In the genomic region with DNA sequence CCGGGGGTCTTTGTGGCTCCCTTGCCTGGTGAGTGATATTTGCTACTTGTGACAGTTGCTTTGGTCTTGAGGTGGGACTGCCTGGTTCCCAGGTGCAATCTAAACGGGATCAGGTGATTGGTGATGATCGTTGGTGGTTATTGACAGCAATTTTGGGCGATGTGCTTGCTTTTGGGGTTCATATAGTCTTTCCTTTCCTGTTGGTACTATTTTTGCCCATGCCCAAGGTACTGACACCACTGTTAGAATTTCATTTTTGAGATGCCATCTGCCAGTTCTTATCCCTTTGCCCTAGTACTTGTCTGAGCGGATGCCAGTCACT, we compare ENCODE assay signal across 8 cellular contexts. TPM values are rescaled to one million over a fixed set of nuclear protein-coding genes. Genes with fewer than 3 reads are reported as not detected.
DNase-seq lines count a peak whose midpoint lies in the region; ATAC-seq and TF ChIP-seq lines count a peak whose summit lies in the region.

No MANE protein-coding gene starts in this region.

- H3K4me3 ChIP-seq in ectodermal cell (ENCODE audit: insufficient read depth, low read depth, low read length) (peak overlapping the region; percentile 96), neural cell (ENCODE audit: low read length) (peak overlapping the region; percentile 79)

- peaks cover 38% of the 10 kb centered on the region for H3K79me2 ChIP-seq in neural cell (replicated peaks; ENCODE audit: insufficient read depth, low read length)

- peak overlapping the region; percentile 99 for H3K4me2 ChIP-seq in neural cell (ENCODE audit: low read length)

- H3K9ac ChIP-seq in neural cell (ENCODE audit: low read length): peak overlapping the region; percentile 82

- TF ChIP-seq CTCF in C4-2B (conservative IDR thresholded peaks at IDR 0.05) (no peak), neural cell (IDR thresholded peaks at IDR 0.05; ENCODE audit: poor library complexity, severe bottlenecking) (no peak)

- no peaks in the 10 kb centered on the region for H3F3A ChIP-seq in neural cell (ENCODE audit: insufficient read depth, low read length, poor library complexity, severe bottlenecking)

- H3K9me3 ChIP-seq in ectodermal cell (ENCODE audit: control insufficient read depth, low read length) (no peaks in the 10 kb centered on the region), neural cell (ENCODE audit: low read length) (no peaks in the 10 kb centered on the region)

- WGBS in ectodermal cell, 2 experiments: 18 to 19% methylated on average over 5 of the region's 5 CpGs

- H3K4me1 ChIP-seq in ectodermal cell (ENCODE audit: control insufficient read depth, insufficient read depth, low read length): no peaks in the 10 kb centered on the region

- no peaks in the 10 kb centered on the region for H3K27me3 ChIP-seq in ectodermal cell (ENCODE audit: control insufficient read depth, insufficient read depth, low read length, poor library complexity, severe bottlenecking)
- no peaks in the 10 kb centered on the region for H3K27me3 ChIP-seq in neural cell (ENCODE audit: insufficient read depth, low read depth, low read length)

- no peaks in the 10 kb centered on the region for H4K20me1 ChIP-seq in neural cell (ENCODE audit: insufficient read depth)

- H3K27ac ChIP-seq in C4-2B (peak overlapping the region; percentile 87), ectodermal cell (ENCODE audit: insufficient read depth, low read depth, low read length, poor library complexity, severe bottlenecking) (peak overlapping the region; percentile 85), neural cell (ENCODE audit: low read length) (peak overlapping the region; percentile 73)

- TF ChIP-seq EP300 in neural cell (conservative IDR thresholded peaks at IDR 0.05; ENCODE audit: poor library complexity, severe bottlenecking): no peak

- ATAC-seq in HG02763 (IDR thresholded peaks at IDR 0.05; ENCODE audit: unreplicated experiment): no peak

- H2AFZ ChIP-seq in neural cell (ENCODE audit: low read depth, low read length): peak overlapping the region; percentile 74

- no peak for TF ChIP-seq RAD21 in neural cell (conservative IDR thresholded peaks at IDR 0.05)

- H3K9me2 ChIP-seq in neural cell (ENCODE audit: insufficient read depth, low read length): no peaks in the 10 kb centered on the region

- DNase-seq in NCI-H69 (lab: John Stamatoyannopoulos, UW): peak; percentile 61
- no peak for DNase-seq in germinal center (ENCODE audit: low spot score)
- no peak for DNase-seq in HuH-7.5 (ENCODE audit: low spot score)
- no peak for DNase-seq in activated gamma-delta T cell (lab: John Stamatoyannopoulos, UW)

- H3K36me3 ChIP-seq in ectodermal cell (ENCODE audit: control insufficient read depth, insufficient read depth, low read length) (no peaks in the 10 kb centered on the region), neural cell (ENCODE audit: insufficient read depth, low read length) (no peaks in the 10 kb centered on the region)

TF ChIP-seq in neural cell, 6 proteins besides CTCF, POLR2A, EP300 and RAD21:
- TF ChIP-seq SMC3 (conservative IDR thresholded peaks at IDR 0.05; ENCODE audit: poor library complexity) (no peak), MXI1 (conservative IDR thresholded peaks at IDR 0.05; ENCODE audit: poor library complexity, severe bottlenecking) (no peak), POLR2AphosphoS5 (IDR thresholded peaks at IDR 0.05) (no peak), EZH2 (IDR thresholded peaks at IDR 0.05; ENCODE audit: borderline replicate concordance, insufficient read depth, low read length, poor library complexity, severe bottlenecking) (no peak), TAF1 (IDR thresholded peaks at IDR 0.05; ENCODE audit: low read depth) (no peak)
- TF ChIP-seq, protein P1, sequence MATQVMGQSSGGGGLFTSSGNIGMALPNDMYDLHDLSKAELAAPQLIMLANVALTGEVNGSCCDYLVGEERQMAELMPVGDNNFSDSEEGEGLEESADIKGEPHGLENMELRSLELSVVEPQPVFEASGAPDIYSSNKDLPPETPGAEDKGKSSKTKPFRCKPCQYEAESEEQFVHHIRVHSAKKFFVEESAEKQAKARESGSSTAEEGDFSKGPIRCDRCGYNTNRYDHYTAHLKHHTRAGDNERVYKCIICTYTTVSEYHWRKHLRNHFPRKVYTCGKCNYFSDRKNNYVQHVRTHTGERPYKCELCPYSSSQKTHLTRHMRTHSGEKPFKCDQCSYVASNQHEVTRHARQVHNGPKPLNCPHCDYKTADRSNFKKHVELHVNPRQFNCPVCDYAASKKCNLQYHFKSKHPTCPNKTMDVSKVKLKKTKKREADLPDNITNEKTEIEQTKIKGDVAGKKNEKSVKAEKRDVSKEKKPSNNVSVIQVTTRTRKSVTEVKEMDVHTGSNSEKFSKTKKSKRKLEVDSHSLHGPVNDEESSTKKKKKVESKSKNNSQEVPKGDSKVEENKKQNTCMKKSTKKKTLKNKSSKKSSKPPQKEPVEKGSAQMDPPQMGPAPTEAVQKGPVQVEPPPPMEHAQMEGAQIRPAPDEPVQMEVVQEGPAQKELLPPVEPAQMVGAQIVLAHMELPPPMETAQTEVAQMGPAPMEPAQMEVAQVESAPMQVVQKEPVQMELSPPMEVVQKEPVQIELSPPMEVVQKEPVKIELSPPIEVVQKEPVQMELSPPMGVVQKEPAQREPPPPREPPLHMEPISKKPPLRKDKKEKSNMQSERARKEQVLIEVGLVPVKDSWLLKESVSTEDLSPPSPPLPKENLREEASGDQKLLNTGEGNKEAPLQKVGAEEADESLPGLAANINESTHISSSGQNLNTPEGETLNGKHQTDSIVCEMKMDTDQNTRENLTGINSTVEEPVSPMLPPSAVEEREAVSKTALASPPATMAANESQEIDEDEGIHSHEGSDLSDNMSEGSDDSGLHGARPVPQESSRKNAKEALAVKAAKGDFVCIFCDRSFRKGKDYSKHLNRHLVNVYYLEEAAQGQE (IDR thresholded peaks at IDR 0.05; ENCODE audit: borderline replicate concordance): no peak

RNA-seq across cellular contexts. Expression of a gene that starts 0.6 kb away (rescaled TPM):
- 16.1 TPM for polyA plus RNA-seq in ectodermal cell (2013, experiment 1 of 4)
- polyA plus RNA-seq in ectodermal cell (2013, experiment 2 of 4): 12.9 TPM
- 8.1 TPM for polyA plus RNA-seq in ectodermal cell (2013, experiment 3 of 4)
- 8.9 TPM for polyA plus RNA-seq in ectodermal cell (2013, experiment 4 of 4)
- polyA plus RNA-seq in neural cell: 14.2 and 15.1 TPM in 2 replicates
- 129 and 144 TPM in 2 replicates for polyA minus RNA-seq in neural cell

RNA-seq across cellular contexts. Expression of a gene that starts 13.3 kb away (rescaled TPM):
- polyA plus RNA-seq in ectodermal cell (2013, experiment 1 of 4): 97.6 TPM
- polyA plus RNA-seq in ectodermal cell (2013, experiment 2 of 4): 87.5 TPM
- 82.2 TPM for polyA plus RNA-seq in ectodermal cell (2013, experiment 3 of 4)
- 91.1 TPM for polyA plus RNA-seq in ectodermal cell (2013, experiment 4 of 4)
- polyA plus RNA-seq in neural cell: 68.3 and 84.7 TPM in 2 replicates
- polyA minus RNA-seq in neural cell: 61.4 and 82.3 TPM in 2 replicates
